8 cellular contexts compared by ENCODE assay signal in the genomic region with DNA sequence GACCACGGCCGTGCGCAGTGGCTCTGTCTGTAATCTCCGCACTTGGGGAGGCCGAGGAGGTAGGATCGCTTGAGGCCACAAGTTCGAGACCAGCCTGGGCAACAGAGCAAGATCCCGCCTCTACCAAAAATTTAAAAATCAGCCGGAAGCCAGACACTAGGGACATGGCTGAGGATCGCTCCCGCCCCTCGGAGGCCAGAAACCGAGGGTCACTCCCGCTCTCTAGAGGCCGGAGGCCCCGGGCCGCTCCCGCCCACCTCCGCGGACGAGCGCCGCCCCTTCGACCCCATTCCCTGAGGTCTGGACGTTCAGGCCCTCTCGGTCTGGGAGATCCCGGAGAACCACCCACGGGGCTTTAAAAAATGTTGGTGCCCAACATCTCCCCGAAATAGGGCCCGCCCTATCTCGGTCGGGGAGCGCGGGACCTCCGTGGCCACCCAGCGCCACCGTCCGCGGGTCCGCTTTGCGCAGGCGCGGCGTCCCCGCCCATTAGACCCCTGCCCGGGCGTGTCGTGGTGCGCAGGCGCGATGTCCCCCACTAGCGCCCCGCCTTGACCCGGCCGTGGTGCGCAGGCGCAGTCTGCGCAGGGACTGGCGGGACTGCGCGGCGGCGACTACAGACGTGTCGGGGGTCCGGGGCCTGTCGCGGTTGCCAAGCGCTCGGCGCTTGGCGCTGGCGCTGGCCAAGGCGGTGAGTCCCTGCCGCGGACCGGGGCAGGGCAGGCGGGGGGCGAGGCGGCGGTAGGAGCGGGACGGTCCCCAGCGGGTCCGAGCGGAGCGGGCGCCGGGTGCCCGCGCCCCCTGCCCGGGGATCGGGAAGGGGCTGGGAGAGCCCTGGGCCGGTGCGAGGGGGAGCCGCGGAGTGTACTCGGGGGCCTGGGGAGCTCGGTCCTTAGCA.
A peak's percentile ranks its signal among the peaks of the same experiment; 100 is the strongest.
DNase-seq lines count a peak whose midpoint lies in the region; ATAC-seq and TF ChIP-seq lines count a peak whose summit lies in the region.
"Not testable (repeated sequence)": the region's sequence is repeated elsewhere in the genome, so short reads cannot be mapped to it uniquely, and the experiment has no call there.

No MANE protein-coding gene starts in this region.

- H3K4me1 ChIP-seq in OCI-LY3 (ENCODE audit: low read length); endocrine pancreas (ENCODE audit: control insufficient read depth, insufficient read depth, low read length); liver (ENCODE audit: control insufficient read depth in 4 of 4, insufficient read depth in 4 of 4, low read length in 3 of 4): not testable (repeated sequence)

- H2AFZ ChIP-seq in OCI-LY3 (ENCODE audit: low read depth, low read length) = 0 out of 2 replicates have a peak overlapping the region, but pooled peaks have one; percentile 89

- peak; percentile 53 for ATAC-seq in GM18870 (IDR thresholded peaks at IDR 0.05; ENCODE audit: unreplicated experiment)
- peak; percentile 73 for ATAC-seq in HG02938 (IDR thresholded peaks at IDR 0.05; ENCODE audit: unreplicated experiment)

- peak; percentile 83 for DNase-seq in activated T-cell treated with anti-CD3 and anti-CD28 coated beads, Interleukin-2, amount 50 U/mL, for 1 hour
- DNase-seq in ureter (ENCODE audit: low spot score) = peak; percentile 84

- TF ChIP-seq RAD21 in liver (IDR thresholded peaks at IDR 0.05) = not testable (repeated sequence)

- H4K20me1 ChIP-seq in OCI-LY3 (ENCODE audit: insufficient read depth, low read length) = not testable (repeated sequence)

- not testable (repeated sequence) for H3K27me3 ChIP-seq in OCI-LY3 (ENCODE audit: low read depth, low read length); endocrine pancreas (ENCODE audit: control insufficient read depth, insufficient read depth, low read length); liver (ENCODE audit: control insufficient read depth in 4 of 4, insufficient read depth in 4 of 4, low read length in 3 of 4)

- peak overlapping the region; percentile 28; the same call in 1 of the 2 replicates for H3K27ac ChIP-seq in OCI-LY3 (ENCODE audit: low read length)
- not testable (repeated sequence) for H3K27ac ChIP-seq in liver (ENCODE audit: low read depth in 1 of 2, low read length in 2 of 2)
- peak overlapping the region; percentile 56 to 98 (median 88) for H3K27ac ChIP-seq in skin epidermis

- H3K79me2 ChIP-seq in OCI-LY3 (ENCODE audit: low read length) = not testable (repeated sequence)

- not testable (repeated sequence) for TF ChIP-seq CTCF in OCI-LY3 (IDR thresholded peaks at IDR 0.05; ENCODE audit: low read depth, low read length); liver (IDR thresholded peaks at IDR 0.05; ENCODE audit: low read depth, low read length, missing input control)

- H3K4me2 ChIP-seq in OCI-LY3 (ENCODE audit: low read length) = peak overlapping the region; percentile 64

- peak overlapping the region; percentile 80 for H3K9ac ChIP-seq in OCI-LY3 (ENCODE audit: low read length)
- H3K9ac ChIP-seq in endocrine pancreas (ENCODE audit: control insufficient read depth, insufficient read depth, low read length) = peak overlapping the region; percentile 87
- not testable (repeated sequence) for H3K9ac ChIP-seq in liver (ENCODE audit: low read depth in 1 of 2, low read length in 2 of 2)

- WGBS in liver = 4% methylated on average over 75 of the region's 99 CpGs

- H3K9me3 ChIP-seq in OCI-LY3 (ENCODE audit: insufficient read depth, low read length); endocrine pancreas (ENCODE audit: control insufficient read depth, low read length); liver (ENCODE audit: control insufficient read depth in 4 of 4, low read length in 3 of 4): not testable (repeated sequence)

- H3K36me3 ChIP-seq in OCI-LY3 (replicated peaks; ENCODE audit: low read depth, low read length); endocrine pancreas (ENCODE audit: control insufficient read depth, insufficient read depth, low read length); liver (ENCODE audit: control insufficient read depth in 4 of 4, insufficient read depth in 3 of 4, low read depth in 1 of 4, low read length in 3 of 4): not testable (repeated sequence)

- peak overlapping the region; percentile 81 for H3K4me3 ChIP-seq in OCI-LY3 (ENCODE audit: low read length)
- peak overlapping the region; percentile 42 for H3K4me3 ChIP-seq in endocrine pancreas (ENCODE audit: control insufficient read depth, insufficient read depth, low read length)
- H3K4me3 ChIP-seq in liver (ENCODE audit: low read depth in 1 of 3, low read length in 3 of 3) = peak overlapping the region in 2 of 3 donors; percentile 45 to 46
- H3K4me3 ChIP-seq in skin epidermis = peak overlapping the region; percentile 47 to 68 (median 60)
